13 cellular contexts compared by ENCODE assay signal in genomic region chr9:137174722-137175293, GRCh38. TPM values are rescaled to one million over a fixed set of nuclear protein-coding genes. Genes with fewer than 3 reads are reported as not detected.
DNase-seq lines count a peak whose midpoint lies in the region; ATAC-seq, FAIRE-seq and TF ChIP-seq lines count a peak whose summit lies in the region.
"Had no signal": no experiment of that assay in that cellular context is flagged by ENCODE, and none has a peak within 500 bp of the region (broad histone marks: within the 10 kb centered on the region; RNA-seq: fewer than 3 reads in every experiment).

No MANE protein-coding gene starts in this region.

- TF ChIP-seq CTCF in activated CD8-positive, alpha-beta T cell treated with anti-CD3 and anti-CD28 coated beads for 36 hours (IDR thresholded peaks at IDR 0.05): no peak
- TF ChIP-seq CTCF in K562 (IDR thresholded peaks at IDR 0.05 in 2 of 3, conservative IDR thresholded peaks at IDR 0.05 in 1 of 3; ENCODE audit: insufficient read depth in 2 of 3, low read depth in 1 of 3, low read length in 3 of 3): peak in 1 of 3 experiments; percentile 6; a peak in 1 of 6 replicates
- peak; percentile 20 for TF ChIP-seq CTCF in progenitor cell of endocrine pancreas (IDR thresholded peaks at IDR 0.05; ENCODE audit: unreplicated experiment)

- H3K36me3 ChIP-seq in H7 (replicated peaks; ENCODE audit: control insufficient read depth, insufficient read depth, low read length) (no peaks in the 10 kb centered on the region; the same call in 1 of the 2 replicates), K562 (ENCODE audit: control insufficient read depth, insufficient read depth, low read length) (peaks cover 14% of the 10 kb centered on the region; the same call in 1 of the 3 replicates), MG63 (peaks cover 2% of the 10 kb centered on the region; the same call in 1 of the 2 replicates)

- CTCF ChIA-PET in activated CD8-positive, alpha-beta T cell treated with anti-CD3 and anti-CD28 coated beads for 36 hours (lab: Charles Lee): interaction anchor here (1.0 to 2.0 kb wide), 5 partner anchors 53 to 88 kb away, joined by 3 to 6 read pairs (median 4); partner anchors contain the start of gene MAN1B1
- CTCF ChIA-PET in activated CD8-positive, alpha-beta T cell treated with anti-CD3 and anti-CD28 coated beads, Interleukin-2, amount 10 ng/mL, durations not matched to agents 7 days and 5 days (lab: Charles Lee): interaction anchor here (1.3 to 2.0 kb wide), 2 partner anchors 13 to 128 kb away, joined by 3 to 5 read pairs; no protein-coding TSS in a partner anchor
- CTCF ChIA-PET in K562 (lab: Yijun Ruan, JAX; ENCODE audit: low intra/inter-chr PET ratio): no interaction called here

- peaks cover 12% of the 10 kb centered on the region for H3K27me3 ChIP-seq in H7 (ENCODE audit: control insufficient read depth, insufficient read depth, low read length)
- peaks cover 0 to 13% of the 10 kb centered on the region in 2 experiments; a peak in 3 of 5 replicates for H3K27me3 ChIP-seq in K562 (ENCODE audit: control insufficient read depth in 2 of 2, insufficient read depth in 2 of 2, low read length in 2 of 2)
- H3K27me3 ChIP-seq in MG63: no peaks in the 10 kb centered on the region

- no peaks in the 10 kb centered on the region for H3K36me3 Mint-ChIP-seq in activated CD8-positive, alpha-beta T cell treated with anti-CD3 and anti-CD28 coated beads for 36 hours (ENCODE audit: low read depth)
- H3K36me3 Mint-ChIP-seq in activated CD8-positive, alpha-beta T cell treated with anti-CD3 and anti-CD28 coated beads, Interleukin-2, amount 10 ng/mL, durations not matched to agents 7 days and 5 days (ENCODE audit: low read depth): peaks cover 5% of the 10 kb centered on the region
- peaks cover 4% of the 10 kb centered on the region for H3K36me3 Mint-ChIP-seq in progenitor cell of endocrine pancreas (ENCODE audit: insufficient read depth)
- H3K36me3 Mint-ChIP-seq: brain had no signal

- H3K4me3 ChIP-seq in H7 (ENCODE audit: insufficient read depth, low read depth, low read length): no peak overlapping the region
- no peak overlapping the region for H3K4me3 ChIP-seq in K562
- no peak overlapping the region for H3K4me3 ChIP-seq in MG63

- BruUV-seq in K562 (replicated peaks; lab: Mats Ljungman, UMichigan): no TSS peak

- H3K27ac Mint-ChIP-seq in activated CD8-positive, alpha-beta T cell treated with anti-CD3 and anti-CD28 coated beads for 36 hours: no peak overlapping the region
- H3K27ac Mint-ChIP-seq in activated CD8-positive, alpha-beta T cell treated with anti-CD3 and anti-CD28 coated beads, Interleukin-2, amount 10 ng/mL, durations not matched to agents 7 days and 5 days: no peak overlapping the region
- H3K27ac Mint-ChIP-seq in progenitor cell of endocrine pancreas: no peak overlapping the region
- H3K27ac Mint-ChIP-seq: brain had no signal

- POLR2A ChIA-PET in activated CD8-positive, alpha-beta T cell treated with anti-CD3 and anti-CD28 coated beads for 36 hours (lab: Charles Lee): interaction anchor here (0.8 to 3.6 kb wide), 5 partner anchors 10 to 46 kb away, joined by 3 to 28 read pairs (median 3); partner anchors contain the start of genes ANAPC2 and SSNA1
- POLR2A ChIA-PET in activated CD8-positive, alpha-beta T cell treated with anti-CD3 and anti-CD28 coated beads, Interleukin-2, amount 10 ng/mL, durations not matched to agents 7 days and 5 days (lab: Charles Lee): interaction anchor here (1.0 kb wide), 1 partner anchor 8 kb away, joined by 3 read pairs; no protein-coding TSS in a partner anchor
- POLR2A ChIA-PET in K562 (lab: Yijun Ruan, JAX): interaction anchor here (0.7 to 1.8 kb wide), 2 partner anchors 17 to 18 kb away, joined by 5 to 7 read pairs; no protein-coding TSS in a partner anchor

- peak overlapping the region in 1 of 2 experiments; percentile 64; a peak in 1 of 4 replicates for H3K9ac ChIP-seq in K562 (ENCODE audit: insufficient read depth in 1 of 2, low read depth in 2 of 2, low read length in 2 of 2)

- no peak for TF ChIP-seq RAD21 in K562 (CRISPR knock-in tag; conservative IDR thresholded peaks at IDR 0.05 in 1 of 2, IDR thresholded peaks at IDR 0.05 in 1 of 2)

- peaks cover 3 to 84% of the 10 kb centered on the region in 2 experiments; a peak in 3 of 5 replicates for H3K4me1 ChIP-seq in K562 (replicated peaks in 1 of 2; ENCODE audit: control insufficient read depth in 2 of 2, insufficient read depth in 2 of 2, low read length in 2 of 2)

- 0 out of 2 replicates have a peak, but pooled peaks cover 5% of the 10 kb centered on the region for H4K20me1 ChIP-seq in K562 (replicated peaks; ENCODE audit: control insufficient read depth, insufficient read depth, low read length)

- 55% methylated on average over 19 of the region's 34 CpGs for WGBS in K562 (ENCODE audit: insufficient coverage, low coverage, missing lambda C conversion rate)

- TF ChIP-seq EP300 in K562 (IDR thresholded peaks at IDR 0.05; ENCODE audit: low read length): no peak

- no peak overlapping the region for H3K4me3 Mint-ChIP-seq in activated CD8-positive, alpha-beta T cell treated with anti-CD3 and anti-CD28 coated beads for 36 hours
- H3K4me3 Mint-ChIP-seq in activated CD8-positive, alpha-beta T cell treated with anti-CD3 and anti-CD28 coated beads, Interleukin-2, amount 10 ng/mL, durations not matched to agents 7 days and 5 days: no peak overlapping the region
- no peak overlapping the region for H3K4me3 Mint-ChIP-seq in progenitor cell of endocrine pancreas (ENCODE audit: low read depth)
- H3K4me3 Mint-ChIP-seq: brain had no signal

- in situ Hi-C loops in K562 (cut with MboI): no loop called here

- no peak overlapping the region for H3K4me2 ChIP-seq in K562 (ENCODE audit: insufficient read depth, low read length)

- TF ChIP-seq POLR2A in K562 (conservative IDR thresholded peaks at IDR 0.05): no peak

- no peaks in the 10 kb centered on the region for H3K9me1 ChIP-seq in K562 (ENCODE audit: control insufficient read depth, insufficient read depth, low read length)

- peaks cover 5% of the 10 kb centered on the region for H3K4me1 Mint-ChIP-seq in activated CD8-positive, alpha-beta T cell treated with anti-CD3 and anti-CD28 coated beads for 36 hours (ENCODE audit: low read depth)
- H3K4me1 Mint-ChIP-seq in activated CD8-positive, alpha-beta T cell treated with anti-CD3 and anti-CD28 coated beads, Interleukin-2, amount 10 ng/mL, durations not matched to agents 7 days and 5 days (ENCODE audit: low read depth): no peaks in the 10 kb centered on the region
- H3K4me1 Mint-ChIP-seq in progenitor cell of endocrine pancreas (ENCODE audit: low read depth): no peaks in the 10 kb centered on the region
- H3K4me1 Mint-ChIP-seq: brain had no signal

- no peaks in the 10 kb centered on the region for H3K79me2 ChIP-seq in K562 (ENCODE audit: control insufficient read depth, insufficient read depth, low read length)

- H3K27me3 Mint-ChIP-seq in activated CD8-positive, alpha-beta T cell treated with anti-CD3 and anti-CD28 coated beads for 36 hours: peaks cover 10% of the 10 kb centered on the region
- peaks cover 22% of the 10 kb centered on the region for H3K27me3 Mint-ChIP-seq in activated CD8-positive, alpha-beta T cell treated with anti-CD3 and anti-CD28 coated beads, Interleukin-2, amount 10 ng/mL, durations not matched to agents 7 days and 5 days (ENCODE audit: low read depth)
- H3K27me3 Mint-ChIP-seq in progenitor cell of endocrine pancreas: peaks cover 23% of the 10 kb centered on the region

- no peak for FAIRE-seq in K562 (lab: Jason Lieb, UNC)
- FAIRE-seq: D721Med had no signal

- no peak overlapping the region for H3K27ac ChIP-seq in K562 (ENCODE audit: extremely low read depth, low read depth, low read length)

- no peak overlapping the region for H2AFZ ChIP-seq in K562 (ENCODE audit: low read depth, low read length)

- H3K9me3 ChIP-seq in K562 (replicated peaks; ENCODE audit: control insufficient read depth, insufficient read depth, low read depth, low read length): no peaks in the 10 kb centered on the region
- H3K9me3 ChIP-seq in MG63: no peaks in the 10 kb centered on the region

- peak; percentile 57 for ATAC-seq in activated CD8-positive, alpha-beta T cell treated with anti-CD3 and anti-CD28 coated beads for 36 hours
- ATAC-seq in activated CD8-positive, alpha-beta T cell treated with anti-CD3 and anti-CD28 coated beads, Interleukin-2, amount 10 ng/mL, durations not matched to agents 7 days and 5 days: no peak
- peak; percentile 23; the same call in 2 of the 3 replicates for ATAC-seq in K562
- no peak for ATAC-seq in activated CD4-positive, CD25-positive, alpha-beta regulatory T cell treated with anti-CD3 and anti-CD28 coated beads, Interleukin-2, amount 50 U/mL, for 24 hours

- peak; percentile 78 for DNase-seq in activated CD8-positive, alpha-beta T cell treated with anti-CD3 and anti-CD28 coated beads for 36 hours
- no peak for DNase-seq in activated CD8-positive, alpha-beta T cell treated with anti-CD3 and anti-CD28 coated beads, Interleukin-2, amount 10 ng/mL, durations not matched to agents 7 days and 5 days
- peak; percentile 93 for DNase-seq in H7
- DNase-seq in K562 (ENCODE audit: extremely low read depth in 1 of 4, low spot score in 3 of 4): peak in 2 of 4 experiments; percentile 30 to 38
- no peak for DNase-seq in progenitor cell of endocrine pancreas (ENCODE audit: low spot score, unreplicated experiment)
- no peak for DNase-seq in MG63
- DNase-seq in SW 1271 (lab: John Stamatoyannopoulos, UW): no peak
- DNase-seq: activated effector memory CD4-positive, alpha-beta T cell treated with anti-CD3 and anti-CD28 coated beads, Interleukin-2, amount 50 U/mL, for 16 hours; MV-4-11 had no signal

- intact Hi-C loops in activated CD8-positive, alpha-beta T cell treated with anti-CD3 and anti-CD28 coated beads for 36 hours (cut with micrococcal nuclease): loop anchor here (10.0 kb wide), 1 partner anchor 50 kb away; no protein-coding TSS in a partner anchor
- intact Hi-C loops in K562 (cut with micrococcal nuclease): no loop called here

- H3K9me3 Mint-ChIP-seq in activated CD8-positive, alpha-beta T cell treated with anti-CD3 and anti-CD28 coated beads for 36 hours: no peaks in the 10 kb centered on the region
- no peaks in the 10 kb centered on the region for H3K9me3 Mint-ChIP-seq in activated CD8-positive, alpha-beta T cell treated with anti-CD3 and anti-CD28 coated beads, Interleukin-2, amount 10 ng/mL, durations not matched to agents 7 days and 5 days (ENCODE audit: insufficient read depth)
- H3K9me3 Mint-ChIP-seq in progenitor cell of endocrine pancreas (ENCODE audit: low read depth): no peaks in the 10 kb centered on the region
- H3K9me3 Mint-ChIP-seq: brain had no signal

RNA-seq across cellular contexts. Expression of gene TMEM210, which starts 3.0 kb away (rescaled TPM):
- total RNA-seq in activated CD8-positive, alpha-beta T cell treated with anti-CD3 and anti-CD28 coated beads for 36 hours: not detected
- under 1 TPM; 0.29 to 0.32 TPM for total RNA-seq in activated CD8-positive, alpha-beta T cell treated with anti-CD3 and anti-CD28 coated beads, Interleukin-2, amount 10 ng/mL, durations not matched to agents 7 days and 5 days
- total RNA-seq in H7 (2014; rRNA removed; shearing (Covaris generic)): not detected in 2 replicates
- total RNA-seq in K562 (2011; cell fraction: chromatin; rRNA removed; ENCODE audit: low replicate concordance): not detected in 2 replicates
- total RNA-seq in K562 (2011; cell fraction: nucleolus; rRNA removed): not detected in 2 replicates
- total RNA-seq in K562 (2011; cell fraction: nucleoplasm; rRNA removed): not detected in 2 replicates
- total RNA-seq in K562 (2014; rRNA removed): not detected in 2 replicates
- not detected in 2 replicates for total RNA-seq in K562 (2014; rRNA removed; fragmentation: Illumina TruSeq; extraction: Trizol)
- total RNA-seq in K562 (2015; rRNA removed; fragmentation: Illumina TruSeq; extraction: Trizol): not detected in 2 replicates
- total RNA-seq in K562 (2021): not detected in 2 replicates
- not detected in 2 replicates for polyA plus RNA-seq in K562 (2011; rRNA removed)
- not detected in 2 replicates for polyA plus RNA-seq in K562 (2011; cell fraction: cytosol; rRNA removed)
- polyA plus RNA-seq in K562 (2011; cell fraction: nucleus; rRNA removed): not detected in 2 replicates
- not detected in 2 replicates for polyA plus RNA-seq in K562 (2012)
- polyA plus RNA-seq in K562 (2014; fragmentation: Illumina TruSeq; extraction: Trizol): not detected in 2 replicates
- polyA plus RNA-seq in K562 (2014; fragmentation: Nextera tagmentation; extraction: Ambion mirVana): not detected
- not detected in 2 replicates for polyA plus RNA-seq in K562 (2014; rRNA removed)
- not detected in 2 replicates for polyA minus RNA-seq in K562 (2011; rRNA and poly(A)+ RNA removed)
- polyA minus RNA-seq in K562 (2011; cell fraction: cytosol; rRNA and poly(A)+ RNA removed): not detected in 2 replicates
- not detected in 2 replicates for polyA minus RNA-seq in K562 (2011; cell fraction: nucleus; rRNA and poly(A)+ RNA removed)
- not detected in 2 replicates for total RNA-seq in progenitor cell of endocrine pancreas
- total RNA-seq in MG63 (2014; rRNA removed; shearing (Covaris generic); ENCODE audit: low replicate concordance): not detected in 2 replicates
- total RNA-seq: NCI-H460 had no signal

RNA-seq across cellular contexts. Expression of gene LRRC26, which starts 5.0 kb away (rescaled TPM):
- not detected for total RNA-seq in activated CD8-positive, alpha-beta T cell treated with anti-CD3 and anti-CD28 coated beads for 36 hours
- not detected for total RNA-seq in activated CD8-positive, alpha-beta T cell treated with anti-CD3 and anti-CD28 coated beads, Interleukin-2, amount 10 ng/mL, durations not matched to agents 7 days and 5 days
- total RNA-seq in H7 (2014; rRNA removed; shearing (Covaris generic)): 0.59 and 0.67 TPM in 2 replicates
- not detected in 2 replicates for total RNA-seq in K562 (2011; cell fraction: chromatin; rRNA removed; ENCODE audit: low replicate concordance)
- total RNA-seq in K562 (2011; cell fraction: nucleolus; rRNA removed): not detected in 2 replicates
- not detected in 2 replicates for total RNA-seq in K562 (2011; cell fraction: nucleoplasm; rRNA removed)
- total RNA-seq in K562 (2014; rRNA removed) (not detected in 2 replicates), K562 (2014; rRNA removed; fragmentation: Illumina TruSeq; extraction: Trizol) (not detected in 2 replicates), K562 (2015; rRNA removed; fragmentation: Illumina TruSeq; extraction: Trizol) (not detected in 2 replicates), K562 (2021) (not detected in 2 replicates), progenitor cell of endocrine pancreas (0.89 and 1.00 TPM in 2 replicates)
- polyA plus RNA-seq in K562 (2011; rRNA removed) (not detected in 2 replicates), K562 (2014; fragmentation: Illumina TruSeq; extraction: Trizol) (not detected in 2 replicates), K562 (2014; fragmentation: Nextera tagmentation; extraction: Ambion mirVana) (not detected), K562 (2014; rRNA removed) (not detected in 2 replicates)
- 0.06 TPM in 1 of 2 replicates, not detected in the other for polyA plus RNA-seq in K562 (2011; cell fraction: cytosol; rRNA removed)
- not detected in 2 replicates for polyA plus RNA-seq in K562 (2011; cell fraction: nucleus; rRNA removed)
- polyA plus RNA-seq in K562 (2012): not detected in 2 replicates
- polyA minus RNA-seq in K562 (2011; rRNA and poly(A)+ RNA removed): not detected in 2 replicates
- not detected in 2 replicates for polyA minus RNA-seq in K562 (2011; cell fraction: cytosol; rRNA and poly(A)+ RNA removed)
- not detected in 2 replicates for polyA minus RNA-seq in K562 (2011; cell fraction: nucleus; rRNA and poly(A)+ RNA removed)
- total RNA-seq in MG63 (2014; rRNA removed; shearing (Covaris generic); ENCODE audit: low replicate concordance): not detected in 2 replicates
- total RNA-seq: NCI-H460 had no signal

RNA-seq across cellular contexts. Expression of gene ANAPC2, which starts 13.6 kb away (rescaled TPM):
- total RNA-seq in activated CD8-positive, alpha-beta T cell treated with anti-CD3 and anti-CD28 coated beads for 36 hours: 10 to 100 TPM; 38.6 to 39.6 TPM
- total RNA-seq in activated CD8-positive, alpha-beta T cell treated with anti-CD3 and anti-CD28 coated beads, Interleukin-2, amount 10 ng/mL, durations not matched to agents 7 days and 5 days: 10 to 100 TPM; 60.2 to 64.1 TPM
- total RNA-seq in H7 (2014; rRNA removed; shearing (Covaris generic)): 26.2 and 37.0 TPM in 2 replicates
- 116 and 279 TPM in 2 replicates for total RNA-seq in K562 (2011; cell fraction: chromatin; rRNA removed; ENCODE audit: low replicate concordance)
- total RNA-seq in K562 (2011; cell fraction: nucleolus; rRNA removed): 160 and 161 TPM in 2 replicates
- 110 and 125 TPM in 2 replicates for total RNA-seq in K562 (2011; cell fraction: nucleoplasm; rRNA removed)
- 19.8 and 23.4 TPM in 2 replicates for total RNA-seq in K562 (2014; rRNA removed)
- 5.8 and 8.0 TPM in 2 replicates for total RNA-seq in K562 (2014; rRNA removed; fragmentation: Illumina TruSeq; extraction: Trizol)
- total RNA-seq in K562 (2015; rRNA removed; fragmentation: Illumina TruSeq; extraction: Trizol): 16.4 and 17.5 TPM in 2 replicates
- 50.7 and 56.5 TPM in 2 replicates for total RNA-seq in K562 (2021)
- polyA plus RNA-seq in K562 (2011; rRNA removed): 17.7 and 22.1 TPM in 2 replicates
- 11.1 and 24.4 TPM in 2 replicates for polyA plus RNA-seq in K562 (2011; cell fraction: cytosol; rRNA removed)
- polyA plus RNA-seq in K562 (2011; cell fraction: nucleus; rRNA removed): 195 and 268 TPM in 2 replicates
- polyA plus RNA-seq in K562 (2012): 30.8 and 42.2 TPM in 2 replicates
- polyA plus RNA-seq in K562 (2014; fragmentation: Illumina TruSeq; extraction: Trizol): 10.1 and 19.3 TPM in 2 replicates
- under 1 TPM in 1 of 2 experiments, not detected in 1; 0.11 TPM for polyA plus RNA-seq in K562 (2014; fragmentation: Nextera tagmentation; extraction: Ambion mirVana)
- polyA plus RNA-seq in K562 (2014; rRNA removed): 41.6 and 46.1 TPM in 2 replicates
- polyA minus RNA-seq in K562 (2011; rRNA and poly(A)+ RNA removed): 10.4 and 13.3 TPM in 2 replicates
- polyA minus RNA-seq in K562 (2011; cell fraction: cytosol; rRNA and poly(A)+ RNA removed): 30.0 and 32.4 TPM in 2 replicates
- 61.7 and 67.4 TPM in 2 replicates for polyA minus RNA-seq in K562 (2011; cell fraction: nucleus; rRNA and poly(A)+ RNA removed)
- total RNA-seq in progenitor cell of endocrine pancreas: 73.2 and 74.3 TPM in 2 replicates
- 31.1 and 34.6 TPM in 2 replicates for total RNA-seq in MG63 (2014; rRNA removed; shearing (Covaris generic); ENCODE audit: low replicate concordance)

RNA-seq across cellular contexts. Expression of gene SSNA1, which starts 13.7 kb away (rescaled TPM):
- 10 to 100 TPM; 53.3 to 58.4 TPM for total RNA-seq in activated CD8-positive, alpha-beta T cell treated with anti-CD3 and anti-CD28 coated beads for 36 hours
- total RNA-seq in activated CD8-positive, alpha-beta T cell treated with anti-CD3 and anti-CD28 coated beads, Interleukin-2, amount 10 ng/mL, durations not matched to agents 7 days and 5 days: 10 to 100 TPM; 88.2 to 90.0 TPM
- 109 and 143 TPM in 2 replicates for total RNA-seq in H7 (2014; rRNA removed; shearing (Covaris generic))
- total RNA-seq in K562 (2011; cell fraction: chromatin; rRNA removed; ENCODE audit: low replicate concordance): 2.1 and 9.0 TPM in 2 replicates
- 24.7 and 27.9 TPM in 2 replicates for total RNA-seq in K562 (2011; cell fraction: nucleolus; rRNA removed)
- total RNA-seq in K562 (2011; cell fraction: nucleoplasm; rRNA removed): 12.1 and 13.6 TPM in 2 replicates
- total RNA-seq in K562 (2014; rRNA removed): 130 and 153 TPM in 2 replicates
- total RNA-seq in K562 (2014; rRNA removed; fragmentation: Illumina TruSeq; extraction: Trizol): 8.7 and 16.8 TPM in 2 replicates
- 74.7 and 76.7 TPM in 2 replicates for total RNA-seq in K562 (2015; rRNA removed; fragmentation: Illumina TruSeq; extraction: Trizol)
- total RNA-seq in K562 (2021): 96.4 and 106 TPM in 2 replicates
- 40.5 and 43.4 TPM in 2 replicates for polyA plus RNA-seq in K562 (2011; rRNA removed)
- polyA plus RNA-seq in K562 (2011; cell fraction: cytosol; rRNA removed): 64.1 and 151 TPM in 2 replicates
- polyA plus RNA-seq in K562 (2011; cell fraction: nucleus; rRNA removed): 31.5 and 49.3 TPM in 2 replicates
- 94.8 and 97.7 TPM in 2 replicates for polyA plus RNA-seq in K562 (2012)
- 57.1 and 101 TPM in 2 replicates for polyA plus RNA-seq in K562 (2014; fragmentation: Illumina TruSeq; extraction: Trizol)
- polyA plus RNA-seq in K562 (2014; fragmentation: Nextera tagmentation; extraction: Ambion mirVana): 10 to 100 TPM in 1 of 2 experiments, 1 to 10 TPM in 1; 1.9 to 11.8 TPM
- polyA plus RNA-seq in K562 (2014; rRNA removed): 114 and 137 TPM in 2 replicates
- 5.8 and 11.0 TPM in 2 replicates for polyA minus RNA-seq in K562 (2011; rRNA and poly(A)+ RNA removed)
- 18.9 and 27.1 TPM in 2 replicates for polyA minus RNA-seq in K562 (2011; cell fraction: cytosol; rRNA and poly(A)+ RNA removed)
- 7.0 and 10.3 TPM in 2 replicates for polyA minus RNA-seq in K562 (2011; cell fraction: nucleus; rRNA and poly(A)+ RNA removed)
- total RNA-seq in progenitor cell of endocrine pancreas: 52.5 and 59.1 TPM in 2 replicates
- 161 and 267 TPM in 2 replicates for total RNA-seq in MG63 (2014; rRNA removed; shearing (Covaris generic); ENCODE audit: low replicate concordance)

RNA-seq across cellular contexts. Expression of gene TPRN, which starts 25.7 kb away (rescaled TPM):
- 1 to 10 TPM; 5.7 to 6.6 TPM for total RNA-seq in activated CD8-positive, alpha-beta T cell treated with anti-CD3 and anti-CD28 coated beads for 36 hours
- 10 to 100 TPM; 10.9 to 12.0 TPM for total RNA-seq in activated CD8-positive, alpha-beta T cell treated with anti-CD3 and anti-CD28 coated beads, Interleukin-2, amount 10 ng/mL, durations not matched to agents 7 days and 5 days
- 19.3 and 23.3 TPM in 2 replicates for total RNA-seq in H7 (2014; rRNA removed; shearing (Covaris generic))
- 9.5 and 37.4 TPM in 2 replicates for total RNA-seq in K562 (2011; cell fraction: chromatin; rRNA removed; ENCODE audit: low replicate concordance)
- total RNA-seq in K562 (2011; cell fraction: nucleolus; rRNA removed): 29.0 and 30.9 TPM in 2 replicates
- total RNA-seq in K562 (2011; cell fraction: nucleoplasm; rRNA removed): 12.3 and 12.6 TPM in 2 replicates
- total RNA-seq in K562 (2014; rRNA removed): 20.0 and 23.5 TPM in 2 replicates
- total RNA-seq in K562 (2014; rRNA removed; fragmentation: Illumina TruSeq; extraction: Trizol): 1.7 and 2.5 TPM in 2 replicates
- total RNA-seq in K562 (2015; rRNA removed; fragmentation: Illumina TruSeq; extraction: Trizol): 24.2 and 28.2 TPM in 2 replicates
- total RNA-seq in K562 (2021): 30.3 and 31.9 TPM in 2 replicates
- polyA plus RNA-seq in K562 (2011; rRNA removed): 3.2 and 4.2 TPM in 2 replicates
- polyA plus RNA-seq in K562 (2011; cell fraction: cytosol; rRNA removed): 5.2 and 13.0 TPM in 2 replicates
- polyA plus RNA-seq in K562 (2011; cell fraction: nucleus; rRNA removed): 25.2 and 33.9 TPM in 2 replicates
- polyA plus RNA-seq in K562 (2012): 16.5 and 21.3 TPM in 2 replicates
- polyA plus RNA-seq in K562 (2014; fragmentation: Illumina TruSeq; extraction: Trizol): 4.4 and 12.5 TPM in 2 replicates
- under 1 TPM; 0.31 to 0.34 TPM for polyA plus RNA-seq in K562 (2014; fragmentation: Nextera tagmentation; extraction: Ambion mirVana)
- polyA plus RNA-seq in K562 (2014; rRNA removed): 11.8 and 14.4 TPM in 2 replicates
- polyA minus RNA-seq in K562 (2011; rRNA and poly(A)+ RNA removed): 2.3 and 2.9 TPM in 2 replicates
- 11.2 and 13.6 TPM in 2 replicates for polyA minus RNA-seq in K562 (2011; cell fraction: cytosol; rRNA and poly(A)+ RNA removed)
- polyA minus RNA-seq in K562 (2011; cell fraction: nucleus; rRNA and poly(A)+ RNA removed): 10.9 and 14.7 TPM in 2 replicates
- 18.8 and 20.7 TPM in 2 replicates for total RNA-seq in progenitor cell of endocrine pancreas
- 6.2 and 12.0 TPM in 2 replicates for total RNA-seq in MG63 (2014; rRNA removed; shearing (Covaris generic); ENCODE audit: low replicate concordance)

Comparison
In these comparisons a context has a peak if more than half of its experiments do, and no peak if none do; other contexts are left out.
1. ATAC-seq: peak in activated CD8-positive, alpha-beta T cell treated with anti-CD3 and anti-CD28 coated beads for 36 hours (single experiment) and K562 (single experiment); none in activated CD8-positive, alpha-beta T cell treated with anti-CD3 and anti-CD28 coated beads, Interleukin-2, amount 10 ng/mL, durations not matched to agents 7 days and 5 days (single experiment) and activated CD4-positive, CD25-positive, alpha-beta regulatory T cell treated with anti-CD3 and anti-CD28 coated beads, Interleukin-2, amount 50 U/mL, for 24 hours (0 of 2).
2. DNase-seq: peak in activated CD8-positive, alpha-beta T cell treated with anti-CD3 and anti-CD28 coated beads for 36 hours (single experiment) and H7 (single experiment); none in activated CD8-positive, alpha-beta T cell treated with anti-CD3 and anti-CD28 coated beads, Interleukin-2, amount 10 ng/mL, durations not matched to agents 7 days and 5 days (single experiment), progenitor cell of endocrine pancreas (single experiment), MG63 (single experiment) and SW 1271 (0 of 2).